1 cellular context compared by ENCODE assay signal in the genomic region with DNA sequence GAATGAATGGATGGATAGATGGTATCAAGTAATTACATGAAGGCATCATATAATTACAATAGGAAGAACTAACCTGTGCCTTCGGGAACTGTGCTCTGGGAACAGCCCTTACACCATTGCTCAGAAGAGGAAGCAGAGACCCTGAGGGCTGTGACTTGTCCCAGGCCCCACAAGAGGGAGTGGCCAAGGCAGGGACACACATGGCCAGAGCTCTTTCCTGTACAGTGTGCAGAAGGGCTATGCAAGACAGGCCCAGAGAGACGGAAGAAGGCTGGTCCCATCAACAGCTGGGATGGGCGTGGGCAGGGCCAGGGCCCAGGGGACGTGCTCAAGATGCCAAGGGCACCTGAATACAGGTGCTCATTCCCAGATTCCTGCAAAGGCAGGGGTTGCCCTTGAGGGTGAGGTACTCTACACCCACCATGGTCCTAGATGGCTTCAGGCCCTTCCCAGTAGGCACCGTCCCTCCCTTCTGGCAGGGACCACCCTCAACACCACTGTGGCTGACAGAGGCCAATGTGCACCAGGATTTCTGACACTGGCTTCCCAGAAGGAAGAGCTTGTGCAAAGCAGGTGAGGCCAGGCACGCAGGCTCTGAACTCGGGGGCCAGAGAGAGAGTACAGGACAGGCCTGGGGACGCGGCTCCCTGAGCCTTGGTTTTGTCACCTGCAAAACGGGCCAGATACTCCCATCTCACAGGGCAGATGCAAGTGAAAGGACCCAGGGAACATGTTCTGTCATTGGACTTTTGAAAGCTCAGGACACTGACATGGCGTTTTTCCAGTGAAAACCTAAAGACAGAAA.
TF ChIP-seq lines count a peak whose summit lies in the region.

No MANE protein-coding gene starts in this region.

TF ChIP-seq in H1, 55 proteins besides CTCF, POLR2A, EP300 and RAD21:
- no peak for TF ChIP-seq HDAC2 (IDR thresholded peaks at IDR 0.05; ENCODE audit: borderline replicate concordance in 1 of 2, low read depth in 2 of 2, low read length in 2 of 2)
